In the genomic region with DNA sequence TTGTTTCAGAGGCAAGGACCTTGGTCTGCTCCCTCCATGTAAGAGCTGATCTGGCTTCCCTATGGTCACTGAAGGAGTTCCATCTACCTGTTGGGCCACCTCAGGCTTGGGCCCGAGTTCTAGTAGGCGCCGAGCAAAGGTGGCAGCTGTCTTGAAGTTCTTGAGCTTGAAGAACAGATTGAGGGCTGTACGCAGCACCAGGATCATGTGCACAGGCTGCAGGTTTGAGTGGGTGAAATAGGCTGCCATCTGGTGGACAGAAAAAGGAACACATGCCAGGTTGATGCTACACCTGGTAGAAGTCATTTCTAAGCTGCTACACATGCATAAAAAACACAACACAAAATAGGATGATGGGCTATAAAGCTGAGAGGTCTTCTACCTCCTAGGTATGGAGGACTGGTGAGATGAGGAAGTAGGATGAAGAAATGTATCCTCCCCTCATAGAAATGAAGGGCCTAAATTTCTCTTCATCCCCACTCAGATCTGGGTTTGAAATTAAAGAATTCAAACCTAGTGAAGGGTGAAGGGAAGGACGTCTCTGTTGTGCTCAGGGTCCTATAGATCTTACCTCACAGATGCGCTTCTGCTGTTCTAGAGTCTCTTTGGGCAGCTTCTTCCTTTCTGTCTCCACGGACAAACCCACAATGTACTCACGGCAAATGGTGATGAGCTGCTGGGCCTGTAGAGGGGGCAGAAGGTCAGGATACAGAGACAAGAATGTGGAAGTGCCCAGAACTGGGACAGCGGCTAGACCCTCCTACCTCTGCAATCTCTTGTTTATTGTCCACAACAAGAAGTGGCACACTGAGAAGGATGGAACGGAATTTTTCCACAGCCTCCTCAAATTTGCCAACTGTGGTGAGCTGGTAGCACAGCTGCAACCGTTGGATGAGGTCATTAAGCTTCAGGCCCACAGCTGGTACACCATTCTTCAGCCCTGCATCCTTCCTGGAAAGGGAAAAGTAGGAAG, we compare ENCODE assay signal across 8 cellular contexts. TPM values are rescaled to one million over a fixed set of nuclear protein-coding genes. Genes with fewer than 3 reads are reported as not detected.
DNase-seq lines count a peak whose midpoint lies in the region; ATAC-seq and TF ChIP-seq lines count a peak whose summit lies in the region.

No MANE protein-coding gene starts in this region.

- H3K4me3 ChIP-seq in HCT116 (replicated peaks in 1 of 2; ENCODE audit: low read depth in 1 of 2, low read length in 2 of 2) (no peak overlapping the region), ascending aorta (no peak overlapping the region), right cardiac atrium (ENCODE audit: low read length) (no peak overlapping the region), sigmoid colon (no peak overlapping the region)

- H3K27ac ChIP-seq in HCT116 (ENCODE audit: low read depth, low read length) (no peak overlapping the region), ascending aorta (no peak overlapping the region), right cardiac atrium (ENCODE audit: low read length) (peak overlapping the region; percentile 43), sigmoid colon (peak overlapping the region in 2 of 4 donors; percentile 29 to 47)

- WGBS in right cardiac atrium: 32% methylated on average over 11 of the region's 11 CpGs
- WGBS in sigmoid colon, 2 donors: 41 to 54% methylated on average over 11 of the region's 11 CpGs

- TF ChIP-seq POLR2A in HCT116 (IDR thresholded peaks at IDR 0.05; ENCODE audit: borderline replicate concordance, extremely low read depth, insufficient read depth, insufficient read length): no peak
- no peak for TF ChIP-seq POLR2A in sigmoid colon (IDR thresholded peaks at IDR 0.05)

- POLR2A ChIA-PET in HCT116 (lab: Charles Lee): no interaction called here

- ATAC-seq in HCT116 (peak; percentile 95), right cardiac atrium (peak; percentile 77 to 79), HG03095 (IDR thresholded peaks at IDR 0.05; ENCODE audit: unreplicated experiment) (no peak)

- peak; percentile 37 for DNase-seq in DMS153 treated with DMSO at 0.1 percent for 48 hours (lab: John Stamatoyannopoulos, UW; ENCODE audit: unreplicated experiment)
- DNase-seq in HCT116 (ENCODE audit: low read depth, low spot score): peak; percentile 37
- DNase-seq in NCI-H1694 treated with DMSO at 0.1 percent for 48 hours (lab: John Stamatoyannopoulos, UW): peak; percentile 70
- DNase-seq in T-helper 22 cell (ENCODE audit: low read depth): peak; percentile 37
- peak in 1 of 2 donors; percentile 72 for DNase-seq in ascending aorta (ENCODE audit: low spot score in 2 of 2)
- peak; percentile 35 to 73 (median 61) for DNase-seq in right cardiac atrium
- peak; percentile 81 for DNase-seq in sigmoid colon

- no peaks in the 10 kb centered on the region for H3K9me3 ChIP-seq in HCT116 (ENCODE audit: control insufficient read depth in 1 of 2, insufficient read depth in 1 of 2, low read depth in 1 of 2, low read length in 2 of 2)
- no peaks in the 10 kb centered on the region for H3K9me3 ChIP-seq in ascending aorta
- no peaks in the 10 kb centered on the region for H3K9me3 ChIP-seq in right cardiac atrium (ENCODE audit: control insufficient read depth, low read length)
- H3K9me3 ChIP-seq in sigmoid colon: no peaks in the 10 kb centered on the region

- RAD21 ChIA-PET in HCT116 (lab: Charles Lee; ENCODE audit: low non-redundant PET in 1 of 2, low total read pairs in 2 of 2, uncharacterized antibody in 2 of 2, unreplicated experiment in 2 of 2): interaction anchor here (0.6 to 1.6 kb wide), 9 partner anchors 10 to 191 kb away, joined by 3 to 8 read pairs (median 4); no protein-coding TSS in a partner anchor

- no peaks in the 10 kb centered on the region for H4K20me1 ChIP-seq in HCT116 (ENCODE audit: insufficient read depth)

- H3K27me3 ChIP-seq in HCT116 (ENCODE audit: insufficient read depth, low read length) (no peaks in the 10 kb centered on the region), ascending aorta (no peaks in the 10 kb centered on the region), right cardiac atrium (ENCODE audit: control insufficient read depth, insufficient read depth) (no peaks in the 10 kb centered on the region), sigmoid colon (no peaks in the 10 kb centered on the region)

- no peak overlapping the region for H3K9ac ChIP-seq in HCT116 (ENCODE audit: low read length)

- no peaks in the 10 kb centered on the region for H3K79me2 ChIP-seq in HCT116 (ENCODE audit: insufficient read depth, low read length)

- H3K9me2 ChIP-seq in HCT116 (ENCODE audit: insufficient read depth): no peaks in the 10 kb centered on the region

- H3K36me3 ChIP-seq in HCT116 (ENCODE audit: control insufficient read depth in 1 of 2, insufficient read depth in 2 of 2, low read length in 2 of 2): peaks cover 66 to 67% of the 10 kb centered on the region in 2 experiments
- peaks cover 75 to 80% of the 10 kb centered on the region in 2 donors for H3K36me3 ChIP-seq in ascending aorta
- peaks cover 24 to 84% (median 71%) of the 10 kb centered on the region in 4 donors for H3K36me3 ChIP-seq in sigmoid colon

- no peak for TF ChIP-seq EP300 in sigmoid colon (IDR thresholded peaks at IDR 0.05)

- intact Hi-C loops in HCT116 (cut with micrococcal nuclease): loop anchor here (1.0 to 5.0 kb wide), 3 partner anchors 46 to 190 kb away; no protein-coding TSS in a partner anchor
- intact Hi-C loops in ascending aorta (cut with DNase I): loop anchor here (1.0 to 5.0 kb wide), 3 partner anchors 51 to 190 kb away; partner anchors contain the start of genes COPA and NCSTN
- intact Hi-C loops in right cardiac atrium (cut with DNase I): loop anchor here in 2 of 4 donors (5.0 to 10.0 kb wide), 3 partner anchors 97 to 187 kb away; partner anchors contain the start of gene CASQ1 (in 2 of the 2)
- intact Hi-C loops in sigmoid colon (cut with DNase I): loop anchor here (2.0 to 5.0 kb wide), 3 partner anchors 46 to 191 kb away; no protein-coding TSS in a partner anchor

- TF ChIP-seq RAD21 in HCT116 (IDR thresholded peaks at IDR 0.05; ENCODE audit: low read depth): peak; percentile 62

- no TSS peak for BruUV-seq in HCT116 (replicated peaks; lab: Mats Ljungman, UMichigan)

- H3K4me1 ChIP-seq in HCT116 (ENCODE audit: control insufficient read depth in 1 of 2, insufficient read depth in 2 of 2, low read length in 2 of 2) (no peaks in the 10 kb centered on the region), ascending aorta (no peaks in the 10 kb centered on the region), right cardiac atrium (ENCODE audit: control insufficient read depth, insufficient read depth, low read length) (no peaks in the 10 kb centered on the region), sigmoid colon (peaks cover 0 to 4% (median 2%) of the 10 kb centered on the region in 4 donors)

- TF ChIP-seq CTCF in HCT116 (IDR thresholded peaks at IDR 0.05 in 2 of 3, conservative IDR thresholded peaks at IDR 0.05 in 1 of 3; ENCODE audit: borderline replicate concordance in 1 of 3, insufficient read depth in 1 of 3, low read depth in 2 of 3, low read length in 2 of 3): peak; percentile 65 to 84 (median 84)
- peak; percentile 69 to 81 (median 74) for TF ChIP-seq CTCF in ascending aorta (IDR thresholded peaks at IDR 0.05)
- TF ChIP-seq CTCF in sigmoid colon (IDR thresholded peaks at IDR 0.05): peak; percentile 73 to 88 (median 77)

- H2AFZ ChIP-seq in HCT116 (ENCODE audit: low read depth, low read length, poor library complexity, severe bottlenecking): no peak overlapping the region

- no peak overlapping the region for H3K4me2 ChIP-seq in HCT116 (ENCODE audit: low read length)

- CTCF ChIA-PET in HCT116 (lab: Charles Lee): interaction anchor here (0.6 to 2.8 kb wide), 27 partner anchors 10 to 245 kb away, joined by 3 to 32 read pairs (median 5); partner anchors contain the start of genes DCAF8 and IGSF8

TF ChIP-seq in HCT116, 20 proteins besides CTCF, POLR2A, EP300 and RAD21:
- TF ChIP-seq SRF (IDR thresholded peaks at IDR 0.05; ENCODE audit: low read depth) (0 out of 2 replicates have a peak, but pooled peaks have one; percentile 14), EGR1 (IDR thresholded peaks at IDR 0.05; ENCODE audit: low read depth) (no peak)
- TF ChIP-seq, protein P1, sequence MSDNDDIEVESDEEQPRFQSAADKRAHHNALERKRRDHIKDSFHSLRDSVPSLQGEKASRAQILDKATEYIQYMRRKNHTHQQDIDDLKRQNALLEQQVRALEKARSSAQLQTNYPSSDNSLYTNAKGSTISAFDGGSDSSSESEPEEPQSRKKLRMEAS (IDR thresholded peaks at IDR 0.05): peak; percentile 36; the same call in 1 of the 2 replicates

RNA-seq across cellular contexts. Expression of gene PEX19, which starts 6.6 kb away (rescaled TPM):
- total RNA-seq in HCT116 (2021; ENCODE audit: unreplicated experiment): 35.9 TPM
- 26.3 and 32.2 TPM in 2 replicates for polyA plus RNA-seq in HCT116 (2012)
- total RNA-seq in ascending aorta: 36.6 TPM
- total RNA-seq in right cardiac atrium: 100 to 1,000 TPM in 2 of 4 donors, 10 to 100 TPM in 2; 97.4 to 113 (median 105) TPM
- 42.5 TPM for polyA plus RNA-seq in right cardiac atrium
- total RNA-seq in sigmoid colon: 10 to 100 TPM; 49.0 to 57.4 (median 53.0) TPM
- polyA plus RNA-seq in sigmoid colon: 10 to 100 TPM; 25.6 to 42.0 (median 35.4) TPM

RNA-seq across cellular contexts. Expression of gene DCAF8, which starts 29.2 kb away (rescaled TPM):
- total RNA-seq in HCT116 (2021; ENCODE audit: unreplicated experiment) (98.1 TPM), ascending aorta (68.9 TPM), right cardiac atrium (100 to 1,000 TPM; 113 to 152 (median 122) TPM), sigmoid colon (100 to 1,000 TPM; 138 to 184 (median 147) TPM)
- 79.1 and 82.5 TPM in 2 replicates for polyA plus RNA-seq in HCT116 (2012)
- polyA plus RNA-seq in right cardiac atrium (97.8 TPM), sigmoid colon (10 to 100 TPM; 28.2 to 76.1 (median 44.4) TPM)

RNA-seq across cellular contexts. Expression of gene COPA, which starts 51.5 kb away (rescaled TPM):
- total RNA-seq in HCT116 (2021; ENCODE audit: unreplicated experiment) (132 TPM), ascending aorta (56.3 TPM), right cardiac atrium (100 to 1,000 TPM; 115 to 140 (median 121) TPM), sigmoid colon (100 to 1,000 TPM in 1 of 4 donors, 10 to 100 TPM in 3; 93.8 to 117 (median 96.5) TPM)
- 117 and 121 TPM in 2 replicates for polyA plus RNA-seq in HCT116 (2012)
- polyA plus RNA-seq in right cardiac atrium (69.1 TPM), sigmoid colon (10 to 100 TPM; 62.5 to 76.0 (median 68.7) TPM)

RNA-seq across cellular contexts. Expression of gene NCSTN, which starts 51.6 kb away (rescaled TPM):
- total RNA-seq in HCT116 (2021; ENCODE audit: unreplicated experiment) (68.4 TPM), ascending aorta (141 TPM), right cardiac atrium (10 to 100 TPM; 67.1 to 84.3 (median 70.3) TPM), sigmoid colon (10 to 100 TPM; 30.3 to 46.7 (median 39.0) TPM)
- 48.4 and 58.6 TPM in 2 replicates for polyA plus RNA-seq in HCT116 (2012)
- polyA plus RNA-seq in right cardiac atrium (60.7 TPM), sigmoid colon (10 to 100 TPM; 12.0 to 55.6 (median 19.4) TPM)
